In genomic region chr22:49892226-49892899, GRCh38 we compare ENCODE assay signal across 18 cellular contexts. TPM values are rescaled to one million over a fixed set of nuclear protein-coding genes. Genes with fewer than 3 reads are reported as not detected.
A peak's percentile ranks its signal among the peaks of the same experiment; 100 is the strongest.
DNase-seq lines count a peak whose midpoint lies in the region; ATAC-seq, FAIRE-seq and TF ChIP-seq lines count a peak whose summit lies in the region.
"Had no signal": no experiment of that assay in that cellular context is flagged by ENCODE, and none has a peak within 500 bp of the region (broad histone marks: within the 10 kb centered on the region; RNA-seq: fewer than 3 reads in every experiment).

No MANE protein-coding gene starts in this region.

- peaks cover 0 to 36% (median 0%) of the 10 kb centered on the region in 12 donors for H3K9me3 ChIP-seq in heart left ventricle
- H3K9me3 ChIP-seq in colonic mucosa = no peaks in the 10 kb centered on the region

- H3K4me1 ChIP-seq in heart left ventricle = peaks cover 0 to 12% (median 2%) of the 10 kb centered on the region in 12 donors
- H3K4me1 ChIP-seq in colonic mucosa = no peaks in the 10 kb centered on the region

- no peaks in the 10 kb centered on the region for H3K27me3 ChIP-seq in heart left ventricle
- no peaks in the 10 kb centered on the region for H3K27me3 ChIP-seq in colonic mucosa

- TF ChIP-seq CTCF in heart left ventricle (IDR thresholded peaks at IDR 0.05) (no peak), colonic mucosa (IDR thresholded peaks at IDR 0.05) (no peak)

- peak; percentile 35 for FAIRE-seq in urothelium cell line (lab: Jason Lieb, UNC)
- FAIRE-seq: GM19239, HTR-8/SVneo had no signal

- intact Hi-C loops in Right ventricle myocardium superior (cut with DNase I) (no loop called here), cardiac septum (cut with DNase I) (no loop called here), heart left ventricle (cut with DNase I) (no loop called here), colonic mucosa (cut with DNase I) (no loop called here)

- H3K27ac ChIP-seq in heart left ventricle = peak overlapping the region in 2 of 12 donors; percentile 16 to 44
- no peak overlapping the region for H3K27ac ChIP-seq in colonic mucosa

- no peak for TF ChIP-seq POLR2A in heart left ventricle (IDR thresholded peaks at IDR 0.05)

- H3K4me3 ChIP-seq in heart left ventricle (no peak overlapping the region), colonic mucosa (no peak overlapping the region)

- 50 to 69% (median 61%) methylated on average over 4 of the region's 4 CpGs for WGBS in heart left ventricle, 4 donors

- H3K9ac ChIP-seq in colonic mucosa (ENCODE audit: low read depth in 2 of 2, low read length in 2 of 2) = no peak overlapping the region

- peaks cover 0 to 36% (median 12%) of the 10 kb centered on the region in 9 donors for H3K36me3 ChIP-seq in heart left ventricle
- H3K36me3 ChIP-seq in colonic mucosa = no peaks in the 10 kb centered on the region

- DNase-seq in Right ventricle myocardium superior (peak; percentile 73), cardiac septum (ENCODE audit: low spot score) (no peak), heart left ventricle (peak in 4 of 5 donors; percentile 48 to 81 (median 58)), occipital lobe (lab: John Stamatoyannopoulos, UW) (peak; percentile 41), urothelium cell line (ENCODE audit: low spot score) (no peak), SIG-M5 (lab: John Stamatoyannopoulos, UW) (no peak), colonic mucosa (no peak)
- DNase-seq: AML-193, DND-41, GF-D8, HCEC 1CT, NCI-H187, NCI-H2171, NCI-H82, SHP77 had no signal

- ATAC-seq in Right ventricle myocardium superior (ENCODE audit: poor library complexity) = peak; percentile 89
- ATAC-seq in heart left ventricle = peak; percentile 65 to 92 (median 84)
- no peak for ATAC-seq in HG02642 (IDR thresholded peaks at IDR 0.05; ENCODE audit: poor library complexity, unreplicated experiment)

RNA-seq across cellular contexts. Expression of gene ALG12, which starts 25.9 kb away (rescaled TPM):
- total RNA-seq in Right ventricle myocardium superior (13.8 TPM), cardiac septum (14.3 TPM), heart left ventricle (10 to 100 TPM in 8 of 9 donors, 1 to 10 TPM in 1; 9.8 to 26.8 (median 15.2) TPM), occipital lobe (11.7 TPM), colonic mucosa (10 to 100 TPM; 17.8 to 43.5 TPM)
- polyA plus RNA-seq in heart left ventricle = 10 to 100 TPM in 1 of 2 donors, 1 to 10 TPM in 1; 9.1 to 12.4 TPM

RNA-seq across cellular contexts. Expression of gene CRELD2, which starts 26.1 kb away (rescaled TPM):
- 22.1 TPM for total RNA-seq in Right ventricle myocardium superior
- 32.9 TPM for total RNA-seq in cardiac septum
- total RNA-seq in heart left ventricle = 10 to 100 TPM; 16.7 to 36.2 (median 21.6) TPM
- polyA plus RNA-seq in heart left ventricle = 10 to 100 TPM; 15.0 to 70.3 TPM
- total RNA-seq in occipital lobe = 17.5 TPM
- total RNA-seq in colonic mucosa = 100 to 1,000 TPM in 1 of 2 donors, 10 to 100 TPM in 1; 43.6 to 133 TPM

RNA-seq across cellular contexts. Expression of gene ZBED4, which starts 38.7 kb away (rescaled TPM):
- 3.8 TPM for total RNA-seq in Right ventricle myocardium superior
- 6.2 TPM for total RNA-seq in cardiac septum
- total RNA-seq in heart left ventricle = 1 to 10 TPM; 2.9 to 8.6 (median 4.9) TPM
- 1 to 10 TPM; 2.2 to 7.8 TPM for polyA plus RNA-seq in heart left ventricle
- total RNA-seq in occipital lobe = 24.2 TPM
- total RNA-seq in colonic mucosa = 10 to 100 TPM; 16.2 to 19.9 TPM

Comparison
In these comparisons a context has a peak if more than half of its experiments do, and no peak if none do; other contexts are left out.
1. DNase-seq: peak in Right ventricle myocardium superior (single experiment), heart left ventricle (4 of 5) and occipital lobe (single experiment); none in cardiac septum (single experiment), urothelium cell line (single experiment), SIG-M5 (single experiment) and colonic mucosa (single experiment).